17 cellular contexts compared by ENCODE assay signal in the genomic region with DNA sequence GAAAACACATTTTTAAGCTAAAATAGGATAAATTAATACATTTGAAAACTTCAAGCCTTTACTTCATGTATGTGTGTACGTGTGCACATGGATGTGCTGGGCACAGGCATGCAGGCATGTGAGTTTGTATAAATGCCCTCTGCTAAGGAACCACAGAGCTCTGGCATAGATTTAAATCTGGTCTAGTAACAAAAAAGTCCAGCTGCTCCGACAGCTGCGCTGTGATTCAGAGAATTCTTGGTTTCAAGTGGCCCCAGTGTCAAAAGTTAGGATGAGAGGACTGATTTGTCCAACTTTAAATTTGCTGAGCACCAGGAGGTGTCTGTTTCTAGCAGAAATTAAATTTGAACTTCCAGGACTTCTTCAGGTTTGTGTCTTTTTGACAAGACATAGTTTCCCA.
DNase-seq lines count a peak whose midpoint lies in the region; ATAC-seq and TF ChIP-seq lines count a peak whose summit lies in the region.
"Had no signal": no experiment of that assay in that cellular context is flagged by ENCODE, and none has a peak within 500 bp of the region (broad histone marks: within the 10 kb centered on the region; RNA-seq: fewer than 3 reads in every experiment).

No MANE protein-coding gene starts in this region.

- H2AFZ ChIP-seq in mammary epithelial cell (ENCODE audit: low read depth, low read length) (no peak overlapping the region), mesenchymal stem cell (ENCODE audit: low read depth, low read length) (no peak overlapping the region), smooth muscle cell (ENCODE audit: low read depth) (no peak overlapping the region)
- H2AFZ ChIP-seq: GM23338 had no signal

- no peak overlapping the region for H4K91ac ChIP-seq in mesenchymal stem cell (ENCODE audit: low read length)

- dilution Hi-C loops in mammary epithelial cell (cut with HindIII; ENCODE audit: low sequenced_read_pairs) = no loop called here

- H2BK12ac ChIP-seq in mesenchymal stem cell (ENCODE audit: low read length in 2 of 2) = no peak overlapping the region

- CTCF ChIA-PET in mammary epithelial cell (lab: Charles Lee; ENCODE audit: low non-redundant PET) = no interaction called here

- peaks cover 7% of the 10 kb centered on the region for H3K4me1 ChIP-seq in mammary epithelial cell (ENCODE audit: insufficient read depth, low read length)
- no peaks in the 10 kb centered on the region for H3K4me1 ChIP-seq in breast epithelium
- H3K4me1 ChIP-seq in mesenchymal stem cell (ENCODE audit: control insufficient read depth, insufficient read depth, low read depth, low read length) = peaks cover 3% of the 10 kb centered on the region
- H3K4me1 ChIP-seq in smooth muscle cell (ENCODE audit: low read depth) = peaks cover 4% of the 10 kb centered on the region

- H2BK120ac ChIP-seq in mesenchymal stem cell (ENCODE audit: low read depth, low read length) = no peak overlapping the region

- H4K8ac ChIP-seq in mesenchymal stem cell (ENCODE audit: low read length) = no peak overlapping the region

- H3F3A ChIP-seq in smooth muscle cell (ENCODE audit: low read depth) = peaks cover 3% of the 10 kb centered on the region

- ATAC-seq in left cardiac atrium = no peak

- TF ChIP-seq CTCF in mammary epithelial cell (conservative IDR thresholded peaks at IDR 0.05 in 1 of 2, IDR thresholded peaks at IDR 0.05 in 1 of 2; ENCODE audit: extremely low read depth in 1 of 2, insufficient read depth in 1 of 2, low read depth in 1 of 2, low read length in 2 of 2) (no peak), breast epithelium (IDR thresholded peaks at IDR 0.05) (no peak), smooth muscle cell (IDR thresholded peaks at IDR 0.05; ENCODE audit: borderline replicate concordance, insufficient read depth, poor library complexity, severe bottlenecking) (no peak)

- intact Hi-C loops in mammary epithelial cell (cut with micrococcal nuclease) (no loop called here), breast epithelium (cut with DNase I; ENCODE audit: low total_unique reads) (no loop called here), left cardiac atrium (cut with DNase I) (no loop called here)

- no peak overlapping the region for H3K4me2 ChIP-seq in mammary epithelial cell (ENCODE audit: insufficient read depth, low read depth, low read length)
- no peak overlapping the region for H3K4me2 ChIP-seq in mesenchymal stem cell (ENCODE audit: low read length, poor library complexity, severe bottlenecking)
- no peak overlapping the region for H3K4me2 ChIP-seq in smooth muscle cell
- H3K4me2 ChIP-seq: GM23338 had no signal

- H3K79me2 ChIP-seq in mammary epithelial cell (ENCODE audit: insufficient read depth, low read length) (no peaks in the 10 kb centered on the region), smooth muscle cell (ENCODE audit: low read depth) (no peaks in the 10 kb centered on the region)

- peak overlapping the region; percentile 41 for H3K27ac ChIP-seq in mammary epithelial cell (ENCODE audit: insufficient read depth, low read depth, low read length)
- no peak overlapping the region for H3K27ac ChIP-seq in breast epithelium
- no peak overlapping the region for H3K27ac ChIP-seq in mesenchymal stem cell (ENCODE audit: low read length, poor library complexity, severe bottlenecking)
- peak overlapping the region; percentile 71 for H3K27ac ChIP-seq in smooth muscle cell (ENCODE audit: low read depth)
- H3K27ac ChIP-seq: BLaER1 treated with 17β-estradiol and CSF1 and Interleukin-3, amounts not matched to agents 10 nM and 100 nM had no signal

- H4K20me1 ChIP-seq in mammary epithelial cell (ENCODE audit: insufficient read depth, low read length) (no peaks in the 10 kb centered on the region), smooth muscle cell (ENCODE audit: low read depth) (no peaks in the 10 kb centered on the region)
- H4K20me1 ChIP-seq: BLaER1 treated with 17β-estradiol and CSF1 and Interleukin-3, amounts not matched to agents 10 nM and 100 nM had no signal

- no peak overlapping the region for H2BK15ac ChIP-seq in mesenchymal stem cell (ENCODE audit: low read depth, poor library complexity, severe bottlenecking)

- H3K4me3 ChIP-seq in mammary epithelial cell (replicated peaks in 1 of 3; ENCODE audit: insufficient read depth in 1 of 3, low read depth in 2 of 3, low read length in 3 of 3) = no peak overlapping the region
- H3K4me3 ChIP-seq in breast epithelium = no peak overlapping the region
- no peak overlapping the region for H3K4me3 ChIP-seq in mesenchymal stem cell (ENCODE audit: insufficient read depth in 1 of 2, low read depth in 1 of 2, low read length in 2 of 2)
- H3K4me3 ChIP-seq in smooth muscle cell = no peak overlapping the region
- H3K4me3 ChIP-seq: BLaER1 treated with 17β-estradiol and CSF1 and Interleukin-3, amounts not matched to agents 10 nM and 100 nM; GM23338 had no signal

- BruUV-seq in mammary epithelial cell (replicated peaks; lab: Mats Ljungman, UMichigan) = no TSS peak

- DNase-seq in mammary epithelial cell = no peak
- DNase-seq in breast epithelium (ENCODE audit: low spot score in 2 of 2) = no peak
- DNase-seq in fibroblast of gingiva (ENCODE audit: low read depth) = peak; percentile 26
- DNase-seq in mesenchymal stem cell = no peak
- no peak for DNase-seq in smooth muscle cell (lab: John Stamatoyannopoulos, UW; ENCODE audit: unreplicated experiment)
- no peak for DNase-seq in left cardiac atrium
- no peak for DNase-seq in KG1 (lab: John Stamatoyannopoulos, UW)
- no peak for DNase-seq in effector CD4-positive, alpha-beta T cell
- DNase-seq: 8988T; Calu3; CD4-positive, CD25-positive, alpha-beta regulatory T cell; DMS153; DMS79 treated with DMSO at 0.1 percent for 48 hours; EL; H7 had no signal

- in situ Hi-C loops in mammary epithelial cell (cut with MboI; ENCODE audit: low sequenced_read_pairs in 2 of 2) = no loop called here

- H3K18ac ChIP-seq in mesenchymal stem cell (ENCODE audit: low read depth in 1 of 2, low read length in 2 of 2) = no peak overlapping the region

- no peak overlapping the region for H3K4ac ChIP-seq in mesenchymal stem cell (ENCODE audit: low read depth in 1 of 2, low read length in 2 of 2)

- H3K9me3 ChIP-seq in mammary epithelial cell (replicated peaks; ENCODE audit: insufficient read depth, low read length) (no peaks in the 10 kb centered on the region), breast epithelium (no peaks in the 10 kb centered on the region), mesenchymal stem cell (ENCODE audit: control insufficient read depth, low read length) (no peaks in the 10 kb centered on the region), smooth muscle cell (replicated peaks; ENCODE audit: low read depth) (no peaks in the 10 kb centered on the region)

- no peak overlapping the region for H3K23ac ChIP-seq in mesenchymal stem cell (ENCODE audit: low read length in 2 of 2)

- TF ChIP-seq POLR2A in breast epithelium (IDR thresholded peaks at IDR 0.05) = no peak

- no peak overlapping the region for H2AK5ac ChIP-seq in mesenchymal stem cell (ENCODE audit: low read length, severe bottlenecking)

- WGBS in mammary epithelial cell (ENCODE audit: low coverage, missing lambda C conversion rate) = 91% methylated on average over 3 of the region's 3 CpGs
- WGBS in mesenchymal stem cell = 87% methylated on average over 3 of the region's 3 CpGs
- 65% methylated on average over 3 of the region's 3 CpGs for WGBS in smooth muscle cell (ENCODE audit: low lambda C conversion rate)

- no peaks in the 10 kb centered on the region for H3K27me3 ChIP-seq in mammary epithelial cell (ENCODE audit: insufficient read depth, low read length)
- no peaks in the 10 kb centered on the region for H3K27me3 ChIP-seq in breast epithelium
- no peaks in the 10 kb centered on the region for H3K27me3 ChIP-seq in mesenchymal stem cell (ENCODE audit: control insufficient read depth in 1 of 2, insufficient read depth in 1 of 2, low read length in 2 of 2)
- no peaks in the 10 kb centered on the region for H3K27me3 ChIP-seq in smooth muscle cell (ENCODE audit: low read depth)
- H3K27me3 ChIP-seq: BLaER1 treated with 17β-estradiol and CSF1 and Interleukin-3, amounts not matched to agents 10 nM and 100 nM had no signal

- H3K79me1 ChIP-seq in mesenchymal stem cell (replicated peaks; ENCODE audit: low read length, poor library complexity, severe bottlenecking) = no peaks in the 10 kb centered on the region

- H2BK5ac ChIP-seq in mesenchymal stem cell (ENCODE audit: low read depth, low read length, poor library complexity, severe bottlenecking) = no peak overlapping the region

- H3K36me3 ChIP-seq in mammary epithelial cell (ENCODE audit: insufficient read depth, low read length) (no peaks in the 10 kb centered on the region), breast epithelium (no peaks in the 10 kb centered on the region), mesenchymal stem cell (ENCODE audit: control insufficient read depth in 1 of 2, insufficient read depth in 2 of 2, low read depth in 1 of 2, low read length in 2 of 2) (no peaks in the 10 kb centered on the region), smooth muscle cell (ENCODE audit: low read depth) (no peaks in the 10 kb centered on the region)
- H3K36me3 ChIP-seq: BLaER1 treated with 17β-estradiol and CSF1 and Interleukin-3, amounts not matched to agents 10 nM and 100 nM had no signal

- H3K9ac ChIP-seq in mammary epithelial cell (ENCODE audit: insufficient read depth, low read length) = no peak overlapping the region
- peak overlapping the region; percentile 63 for H3K9ac ChIP-seq in mesenchymal stem cell (ENCODE audit: low read length)
- H3K9ac ChIP-seq in smooth muscle cell (ENCODE audit: low read depth) = no peak overlapping the region
- H3K9ac ChIP-seq: BLaER1 treated with 17β-estradiol and CSF1 and Interleukin-3, amounts not matched to agents 10 nM and 100 nM had no signal

- no peak overlapping the region for H3K14ac ChIP-seq in mesenchymal stem cell (ENCODE audit: low read length in 2 of 2)

Comparison
In these comparisons a context has a peak if more than half of its experiments do, and no peak if none do; other contexts are left out.
1. H3K27ac ChIP-seq: peak in mammary epithelial cell (single experiment) and smooth muscle cell (single experiment); none in breast epithelium (0 of 2) and mesenchymal stem cell (single experiment).